Comparison of ENCODE assay signal across 8 cellular contexts in the genomic region with DNA sequence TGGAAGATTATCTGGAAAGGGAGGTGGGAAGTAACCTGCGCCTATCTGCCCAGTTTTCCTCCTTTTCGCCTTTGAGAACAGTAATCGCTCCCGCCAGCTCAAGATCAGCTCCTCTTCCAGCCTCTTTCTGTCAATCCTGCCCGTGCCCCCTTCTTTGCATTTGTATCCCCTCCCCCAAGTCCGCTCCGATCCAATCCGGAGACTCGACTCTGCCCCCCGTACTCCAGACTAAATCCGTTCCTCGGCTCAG. TPM values are rescaled to one million over a fixed set of nuclear protein-coding genes. Genes with fewer than 3 reads are reported as not detected.
A peak's percentile ranks its signal among the peaks of the same experiment; 100 is the strongest.
DNase-seq lines count a peak whose midpoint lies in the region; ATAC-seq and TF ChIP-seq lines count a peak whose summit lies in the region.

No MANE protein-coding gene starts in this region.

- H3K4me3 ChIP-seq in BJ (ENCODE audit: low read depth, low read length) (peak overlapping the region; percentile 83), choroid plexus epithelial cell (ENCODE audit: low read depth, low read length) (peak overlapping the region; percentile 60)
- peak overlapping the region; percentile 82 for H3K4me3 ChIP-seq in Jurkat, Clone E6-1 (ENCODE audit: low read length)
- H3K4me3 ChIP-seq in naive thymus-derived CD4-positive, alpha-beta T cell (ENCODE audit: low read length) = peak overlapping the region; percentile 97

- no peaks in the 10 kb centered on the region for H3K9me3 ChIP-seq in naive thymus-derived CD4-positive, alpha-beta T cell (ENCODE audit: control insufficient read depth in 2 of 3, low read length in 3 of 3)

- peak overlapping the region; percentile 91 to 99 (median 96) for H3K4me3 Mint-ChIP-seq in naive thymus-derived CD4-positive, alpha-beta T cell

- H3K36me3 ChIP-seq in BJ (ENCODE audit: control insufficient read depth, insufficient read depth, low read length) = peaks cover 3% of the 10 kb centered on the region; the same call in 1 of the 2 replicates
- peaks cover 0 to 6% (median 0%) of the 10 kb centered on the region in 3 experiments for H3K36me3 ChIP-seq in naive thymus-derived CD4-positive, alpha-beta T cell (ENCODE audit: control insufficient read depth in 2 of 3, insufficient read depth in 3 of 3, low read length in 3 of 3)

- CTCF ChIA-PET in BJ (lab: Yijun Ruan, JAX) = interaction anchor here (0.7 to 3.8 kb wide), 7 partner anchors 19 to 116 kb away, joined by 3 to 22 read pairs (median 5); a partner anchor contains a TSS
- CTCF ChIA-PET in naive thymus-derived CD4-positive, alpha-beta T cell (lab: Charles Lee) = interaction anchor here (0.9 to 3.6 kb wide), 11 partner anchors 19 to 574 kb away, joined by 3 to 21 read pairs (median 5); a partner anchor contains a TSS

- no peaks in the 10 kb centered on the region for H3K27me3 ChIP-seq in BJ (ENCODE audit: control insufficient read depth, insufficient read depth, low read length)
- H3K27me3 ChIP-seq in naive thymus-derived CD4-positive, alpha-beta T cell (ENCODE audit: control insufficient read depth in 2 of 2, insufficient read depth in 2 of 2, low read length in 2 of 2) = no peaks in the 10 kb centered on the region

- no peak for DNase-seq in BJ (ENCODE audit: low read depth)
- no peak for DNase-seq in Jurkat, Clone E6-1 (ENCODE audit: low read depth, low spot score)
- no peak for DNase-seq in choroid plexus epithelial cell (ENCODE audit: low read depth)
- DNase-seq in naive thymus-derived CD4-positive, alpha-beta T cell = no peak
- no peak for DNase-seq in COLO668 (lab: John Stamatoyannopoulos, UW; ENCODE audit: unreplicated experiment)

- intact Hi-C loops in naive thymus-derived CD4-positive, alpha-beta T cell (cut with micrococcal nuclease) = loop anchor here (1.0 to 10.0 kb wide), 16 partner anchors 12 to 577 kb away; a partner anchor contains a TSS

- peak overlapping the region; percentile 87 to 99 (median 98) for H3K27ac Mint-ChIP-seq in naive thymus-derived CD4-positive, alpha-beta T cell

- H3K27ac ChIP-seq in naive thymus-derived CD4-positive, alpha-beta T cell (ENCODE audit: low read depth, low read length) = peak overlapping the region; percentile 92

- POLR2A ChIA-PET in BJ (lab: Charles Lee) = interaction anchor here (0.5 to 1.7 kb wide), 8 partner anchors 20 to 448 kb away, joined by 3 to 31 read pairs (median 5); a partner anchor contains a TSS
- POLR2A ChIA-PET in naive thymus-derived CD4-positive, alpha-beta T cell (lab: Charles Lee) = interaction anchor here (0.5 to 5.6 kb wide), 26 partner anchors 9 to 1098 kb away, joined by 3 to 92 read pairs (median 5); a partner anchor contains a TSS

- no peaks in the 10 kb centered on the region for H3K27me3 Mint-ChIP-seq in naive thymus-derived CD4-positive, alpha-beta T cell

- peaks cover 29 to 49% (median 39%) of the 10 kb centered on the region in 7 donors for H3K4me1 Mint-ChIP-seq in naive thymus-derived CD4-positive, alpha-beta T cell

- H3K4me1 ChIP-seq in naive thymus-derived CD4-positive, alpha-beta T cell (ENCODE audit: control insufficient read depth in 2 of 2, insufficient read depth in 2 of 2, low read length in 2 of 2) = peaks cover 18 to 24% of the 10 kb centered on the region in 2 donors

- peaks cover 5 to 17% (median 8%) of the 10 kb centered on the region in 5 donors for H3K36me3 Mint-ChIP-seq in naive thymus-derived CD4-positive, alpha-beta T cell

- H3K9me3 Mint-ChIP-seq in naive thymus-derived CD4-positive, alpha-beta T cell = peaks cover 0 to 1% (median 0%) of the 10 kb centered on the region in 11 donors

- TF ChIP-seq CTCF in BJ (IDR thresholded peaks at IDR 0.05; ENCODE audit: insufficient read depth, low read depth, low read length) (no peak), choroid plexus epithelial cell (conservative IDR thresholded peaks at IDR 0.05; ENCODE audit: low read depth, low read length) (no peak)

- no peak for ATAC-seq in naive thymus-derived CD4-positive, alpha-beta T cell
- ATAC-seq in HG02840 (IDR thresholded peaks at IDR 0.05; ENCODE audit: low FRiP score, unreplicated experiment) (no peak), HG03571 (IDR thresholded peaks at IDR 0.05; ENCODE audit: unreplicated experiment) (no peak), GM21447 (IDR thresholded peaks at IDR 0.05; ENCODE audit: unreplicated experiment) (no peak)

RNA-seq across cellular contexts. Expression of a gene that starts 0.3 kb away (rescaled TPM):
- polyA plus RNA-seq in BJ (2011; rRNA removed) = 16.5 and 25.4 TPM in 2 replicates
- polyA minus RNA-seq in BJ (2011; rRNA and poly(A)+ RNA removed) = 6.4 and 10.0 TPM in 2 replicates
- 55.7 TPM for polyA plus RNA-seq in Jurkat, Clone E6-1 (2012; ENCODE audit: insufficient read depth, insufficient read length)
- 10 to 100 TPM; 37.6 to 63.0 (median 52.5) TPM for total RNA-seq in naive thymus-derived CD4-positive, alpha-beta T cell
- 10 to 100 TPM; 54.7 to 65.2 TPM for polyA plus RNA-seq in naive thymus-derived CD4-positive, alpha-beta T cell

RNA-seq across cellular contexts. Expression of a gene that starts 2.4 kb away (rescaled TPM):
- not detected in 2 replicates for polyA plus RNA-seq in BJ (2011; rRNA removed)
- polyA minus RNA-seq in BJ (2011; rRNA and poly(A)+ RNA removed) = not detected in 2 replicates
- not detected for polyA plus RNA-seq in Jurkat, Clone E6-1 (2012; ENCODE audit: insufficient read depth, insufficient read length)
- total RNA-seq in naive thymus-derived CD4-positive, alpha-beta T cell = 1 to 10 TPM in 2 of 5 experiments, not detected in 3; 4.9 to 7.2 TPM
- polyA plus RNA-seq in naive thymus-derived CD4-positive, alpha-beta T cell = not detected

RNA-seq across cellular contexts. Expression of a gene that starts 21.3 kb away (rescaled TPM):
- polyA plus RNA-seq in BJ (2011; rRNA removed) = 39.3 and 65.5 TPM in 2 replicates
- 40.0 and 58.2 TPM in 2 replicates for polyA minus RNA-seq in BJ (2011; rRNA and poly(A)+ RNA removed)
- 118 TPM for polyA plus RNA-seq in Jurkat, Clone E6-1 (2012; ENCODE audit: insufficient read depth, insufficient read length)
- total RNA-seq in naive thymus-derived CD4-positive, alpha-beta T cell = 100 to 1,000 TPM; 122 to 239 (median 157) TPM
- 100 to 1,000 TPM; 154 to 254 TPM for polyA plus RNA-seq in naive thymus-derived CD4-positive, alpha-beta T cell

RNA-seq across cellular contexts. Expression of a gene that starts 26.7 kb away (rescaled TPM):
- polyA plus RNA-seq in BJ (2011; rRNA removed) = 92.2 and 167 TPM in 2 replicates
- 90.9 and 160 TPM in 2 replicates for polyA minus RNA-seq in BJ (2011; rRNA and poly(A)+ RNA removed)
- polyA plus RNA-seq in Jurkat, Clone E6-1 (2012; ENCODE audit: insufficient read depth, insufficient read length) = 297 TPM
- total RNA-seq in naive thymus-derived CD4-positive, alpha-beta T cell = 100 to 1,000 TPM in 1 of 5 experiments, 10 to 100 TPM in 4; 64.1 to 166 (median 72.7) TPM
- 10 to 100 TPM; 44.1 to 57.2 TPM for polyA plus RNA-seq in naive thymus-derived CD4-positive, alpha-beta T cell

RNA-seq across cellular contexts. Expression of a gene that starts 27.4 kb away (rescaled TPM):
- 3.9 and 5.5 TPM in 2 replicates for polyA plus RNA-seq in BJ (2011; rRNA removed)
- 5.0 and 5.8 TPM in 2 replicates for polyA minus RNA-seq in BJ (2011; rRNA and poly(A)+ RNA removed)
- 25.9 TPM for polyA plus RNA-seq in Jurkat, Clone E6-1 (2012; ENCODE audit: insufficient read depth, insufficient read length)
- 10 to 100 TPM in 1 of 5 experiments, 1 to 10 TPM in 4; 5.5 to 13.7 (median 7.8) TPM for total RNA-seq in naive thymus-derived CD4-positive, alpha-beta T cell
- polyA plus RNA-seq in naive thymus-derived CD4-positive, alpha-beta T cell = 1 to 10 TPM; 3.2 to 3.6 TPM
